In the genomic region with DNA sequence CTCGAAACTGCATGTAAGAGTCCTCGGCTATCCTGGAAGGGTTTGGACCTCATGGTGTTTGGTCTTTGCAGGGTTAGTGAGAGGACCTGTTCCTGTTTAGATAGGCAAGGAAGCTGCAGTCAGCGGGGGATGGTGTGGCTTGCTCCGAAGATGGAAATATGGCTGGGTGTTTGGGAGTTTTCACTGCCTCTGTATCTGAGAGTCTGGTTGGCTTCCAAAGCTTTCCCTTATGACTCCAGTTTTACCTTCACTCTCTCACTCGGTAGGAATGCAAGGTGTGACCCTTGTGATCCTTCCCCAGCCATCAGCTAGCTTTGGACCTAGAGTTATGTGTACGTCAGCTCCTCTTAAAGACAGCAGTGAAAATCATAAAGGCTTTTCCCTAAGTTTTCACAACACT, we compare ENCODE assay signal across 1 cellular context.
TF ChIP-seq lines count a peak whose summit lies in the region.

No MANE protein-coding gene starts in this region.

TF ChIP-seq in WTC11, 78 proteins besides CTCF, POLR2A, EP300 and RAD21 (continued from another document):
- TF ChIP-seq, protein P1, sequence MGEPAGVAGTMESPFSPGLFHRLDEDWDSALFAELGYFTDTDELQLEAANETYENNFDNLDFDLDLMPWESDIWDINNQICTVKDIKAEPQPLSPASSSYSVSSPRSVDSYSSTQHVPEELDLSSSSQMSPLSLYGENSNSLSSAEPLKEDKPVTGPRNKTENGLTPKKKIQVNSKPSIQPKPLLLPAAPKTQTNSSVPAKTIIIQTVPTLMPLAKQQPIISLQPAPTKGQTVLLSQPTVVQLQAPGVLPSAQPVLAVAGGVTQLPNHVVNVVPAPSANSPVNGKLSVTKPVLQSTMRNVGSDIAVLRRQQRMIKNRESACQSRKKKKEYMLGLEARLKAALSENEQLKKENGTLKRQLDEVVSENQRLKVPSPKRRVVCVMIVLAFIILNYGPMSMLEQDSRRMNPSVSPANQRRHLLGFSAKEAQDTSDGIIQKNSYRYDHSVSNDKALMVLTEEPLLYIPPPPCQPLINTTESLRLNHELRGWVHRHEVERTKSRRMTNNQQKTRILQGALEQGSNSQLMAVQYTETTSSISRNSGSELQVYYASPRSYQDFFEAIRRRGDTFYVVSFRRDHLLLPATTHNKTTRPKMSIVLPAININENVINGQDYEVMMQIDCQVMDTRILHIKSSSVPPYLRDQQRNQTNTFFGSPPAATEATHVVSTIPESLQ (CRISPR knock-in tag; IDR thresholded peaks at IDR 0.05), result no peak
